ENCODE assay signal across 14 cellular contexts in the genomic region with DNA sequence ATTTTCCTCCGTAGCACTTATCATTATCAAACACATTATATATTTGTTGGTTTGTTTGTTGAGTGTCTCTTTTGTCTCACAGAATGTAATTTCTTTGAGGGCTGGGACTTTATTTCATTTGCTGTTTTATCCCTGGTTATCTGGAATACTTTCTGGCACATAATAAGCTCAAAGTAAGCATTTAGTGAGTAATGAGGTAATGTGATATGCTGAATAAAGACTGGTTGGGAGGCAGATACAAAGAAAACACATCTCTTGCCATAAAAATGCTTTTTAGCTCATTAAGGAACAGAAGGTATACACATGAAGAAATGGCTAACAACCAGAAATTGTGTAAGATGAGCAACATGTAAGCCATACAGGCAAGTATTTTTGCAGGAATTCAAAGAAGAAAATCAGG.
"Had no signal": no experiment of that assay in that cellular context is flagged by ENCODE, and none has a peak within 500 bp of the region (broad histone marks: within the 10 kb centered on the region; RNA-seq: fewer than 3 reads in every experiment).

No MANE protein-coding gene starts in this region.

- ATAC-seq: activated CD4-positive, alpha-beta T cell treated with anti-CD3 and anti-CD28 coated beads for 36 hours; activated naive CD4-positive, alpha-beta T cell treated with anti-CD3 and anti-CD28 coated beads, Interleukin-2, amount 50 U/mL, for 72 hours; esophagus mucosa; left cardiac atrium; lower lobe of right lung; natural killer cell; stimulated activated effector memory CD8-positive, alpha-beta T cell treated with anti-CD3 and anti-CD28 coated beads, Interleukin-12 subunit alpha, Interleukin-12 subunit beta, amount 100 ng/mL, for 72 hours had no signal

- DNase-seq: activated CD4-positive, alpha-beta T cell treated with anti-CD3 and anti-CD28 coated beads for 36 hours; activated CD4-positive, alpha-beta T cell treated with anti-CD3 and anti-CD28 coated beads, Interleukin-2, amount 50 U/mL, for 48 hours; activated gamma-delta T cell treated with Interleukin-2 at 50 U/mL for 16 hours; effector CD8-positive, alpha-beta T cell; left cardiac atrium; lower lobe of right lung; natural killer cell; sigmoid colon; stimulated activated CD4-positive, alpha-beta T cell treated with anti-CD3 and anti-CD28 coated beads, Interleukin-4, amount 100 ng/mL, for 24 hours; stomach; trophoblast cell had no signal
